In genomic region chr3:89405145-89405544, GRCh38 we compare ENCODE assay signal across 29 cellular contexts.
"Had no signal": no experiment of that assay in that cellular context is flagged by ENCODE, and none has a peak within 500 bp of the region (broad histone marks: within the 10 kb centered on the region; RNA-seq: fewer than 3 reads in every experiment).

No MANE protein-coding gene starts in this region.

- DNase-seq: activated CD4-positive, alpha-beta T cell treated with anti-CD3 and anti-CD28 coated beads for 48 hours; activated CD4-positive, alpha-beta T cell treated with anti-CD3 and anti-CD28 coated beads, Interleukin-2, amount 50 U/mL, for 4 hours; activated CD8-positive, alpha-beta T cell treated with anti-CD3 and anti-CD28 coated beads, Interleukin-2, amount 10 ng/mL, durations not matched to agents 7 days and 5 days; activated effector memory CD4-positive, alpha-beta T cell treated with Interleukin-2 at 50 U/mL for 16 hours; activated naive CD4-positive, alpha-beta T cell; activated T-cell treated with anti-CD3 and anti-CD28 coated beads, Interleukin-2, amount 50 U/mL, for 24 hours; aorta; body of pancreas; central memory CD4-positive, alpha-beta T cell; KG1; NCI-H1092; NCI-H1417; NCI-H1930; NCI-H2171; NCI-H2227 treated with DMSO at 0.1 percent for 48 hours; NCI-H446 treated with DMSO at 0.1 percent for 48 hours; NCI-H524 treated with DMSO at 0.1 percent for 48 hours; NCI-H748 treated with DMSO at 0.1 percent for 48 hours; OCI-M1; RPMI8226; T-cell; WERI-Rb-1 had no signal

- H3K36me3 Mint-ChIP-seq: activated naive CD4-positive, alpha-beta T cell treated with anti-CD3 and anti-CD28 coated beads, Interleukin-2, amount 50 U/mL, for 24 hours; T-cell had no signal

- H3K4me1 ChIP-seq: body of pancreas had no signal

- ATAC-seq: activated CD4-positive, CD25-positive, alpha-beta regulatory T cell treated with anti-CD3 and anti-CD28 coated beads, Interleukin-2, amount 50 U/mL, for 24 hours; activated CD8-positive, alpha-beta T cell treated with anti-CD3 and anti-CD28 coated beads, Interleukin-2, amount 10 ng/mL, durations not matched to agents 7 days and 5 days; body of pancreas; Panc1; Right ventricle myocardium inferior; T-cell had no signal

- H3K4me3 ChIP-seq: body of pancreas, SK-N-MC had no signal

- H3K27ac Mint-ChIP-seq: activated CD8-positive, alpha-beta T cell treated with anti-CD3 and anti-CD28 coated beads, Interleukin-2, amount 10 ng/mL, durations not matched to agents 7 days and 5 days; activated naive CD4-positive, alpha-beta T cell treated with anti-CD3 and anti-CD28 coated beads, Interleukin-2, amount 50 U/mL, for 24 hours; activated T-cell treated with anti-CD3 and anti-CD28 coated beads, Interleukin-2, amount 50 U/mL, for 24 hours; activated T-helper 1 cell treated with anti-CD3 and anti-CD28 coated beads, Interleukin-12 subunit alpha, Interleukin-12 subunit beta, Interleukin-2, Interleukin-4 antibody, amounts not matched to agents 30 ng/mL and 10 ng/mL and 1 ng/mL, durations not matched to agents 14 hours and 24 hours and 36 hours; T-cell had no signal

- H3K27me3 Mint-ChIP-seq: activated naive CD4-positive, alpha-beta T cell treated with anti-CD3 and anti-CD28 coated beads, Interleukin-2, amount 50 U/mL, for 24 hours; activated T-cell treated with anti-CD3 and anti-CD28 coated beads, Interleukin-2, amount 50 U/mL, for 24 hours; T-cell had no signal

- H3K4me1 Mint-ChIP-seq: activated naive CD4-positive, alpha-beta T cell treated with anti-CD3 and anti-CD28 coated beads, Interleukin-2, amount 50 U/mL, for 24 hours; T-cell had no signal

- FAIRE-seq: bronchial epithelial cell had no signal

- H3K9me3 ChIP-seq: body of pancreas had no signal

- H3K4me3 Mint-ChIP-seq: activated CD8-positive, alpha-beta T cell treated with anti-CD3 and anti-CD28 coated beads, Interleukin-2, amount 10 ng/mL, durations not matched to agents 7 days and 5 days; activated naive CD4-positive, alpha-beta T cell treated with anti-CD3 and anti-CD28 coated beads, Interleukin-2, amount 50 U/mL, for 24 hours; activated T-cell treated with anti-CD3 and anti-CD28 coated beads, Interleukin-2, amount 50 U/mL, for 24 hours; activated T-helper 1 cell treated with anti-CD3 and anti-CD28 coated beads, Interleukin-12 subunit alpha, Interleukin-12 subunit beta, Interleukin-2, Interleukin-4 antibody, amounts not matched to agents 30 ng/mL and 10 ng/mL and 1 ng/mL, durations not matched to agents 14 hours and 24 hours and 36 hours; T-cell had no signal

- H3K36me3 ChIP-seq: WERI-Rb-1 had no signal

- H3K27ac ChIP-seq: body of pancreas, SK-N-MC, WERI-Rb-1 had no signal

- H3K27me3 ChIP-seq: body of pancreas had no signal
